In genomic region chr11:65607614-65608426, GRCh38 we compare ENCODE assay signal across 6 cellular contexts. TPM values are rescaled to one million over a fixed set of nuclear protein-coding genes. Genes with fewer than 3 reads are reported as not detected.
DNase-seq lines count a peak whose midpoint lies in the region; ATAC-seq and TF ChIP-seq lines count a peak whose summit lies in the region.

No MANE protein-coding gene starts in this region.

- TF ChIP-seq CTCF in GM20000 (IDR thresholded peaks at IDR 0.05; ENCODE audit: extremely low read depth, missing control alignments) (no peak), brain microvascular endothelial cell (IDR thresholded peaks at IDR 0.05; ENCODE audit: low read depth, low read length, missing control alignments) (no peak), neural progenitor cell (IDR thresholded peaks at IDR 0.05) (no peak)

- H3K27ac Mint-ChIP-seq in neural progenitor cell: no peak overlapping the region

- peak overlapping the region; percentile 57 for H3K4me2 ChIP-seq in neural progenitor cell

- H3K9ac ChIP-seq in neural progenitor cell: no peak overlapping the region

- H3K27me3 Mint-ChIP-seq in neural progenitor cell (ENCODE audit: insufficient read depth, low read depth): peaks cover 9% of the 10 kb centered on the region

- H3F3A ChIP-seq in neural progenitor cell (ENCODE audit: low read depth): peaks cover 26% of the 10 kb centered on the region

- H3K4me1 Mint-ChIP-seq in neural progenitor cell: peaks cover 38% of the 10 kb centered on the region

- H3K36me3 ChIP-seq in brain microvascular endothelial cell (replicated peaks) (peaks cover 37% of the 10 kb centered on the region), neural progenitor cell (peaks cover 2% of the 10 kb centered on the region)

- peaks cover 11% of the 10 kb centered on the region for H3K79me2 ChIP-seq in neural progenitor cell (ENCODE audit: low read depth)

- no peak overlapping the region for H2AFZ ChIP-seq in neural progenitor cell (replicated peaks)

- H3K4me3 ChIP-seq in brain microvascular endothelial cell (ENCODE audit: low read depth, low read length) (peak overlapping the region; percentile 35), neural progenitor cell (peak overlapping the region; percentile 31)

- in situ Hi-C loops in brain microvascular endothelial cell (cut with HindIII; ENCODE audit: low pct_ligation_motif_present, low sequenced_read_pairs): no loop called here

- peaks cover 56% of the 10 kb centered on the region for H4K20me1 ChIP-seq in neural progenitor cell (ENCODE audit: low read depth)

- no peaks in the 10 kb centered on the region for H3K9me3 Mint-ChIP-seq in neural progenitor cell

- no peak for ATAC-seq in HG03521 (IDR thresholded peaks at IDR 0.05; ENCODE audit: unreplicated experiment)

- peak overlapping the region; percentile 80 for H3K4me3 Mint-ChIP-seq in neural progenitor cell

- no peaks in the 10 kb centered on the region for H3K27me3 ChIP-seq in brain microvascular endothelial cell (replicated peaks)
- peaks cover 7% of the 10 kb centered on the region for H3K27me3 ChIP-seq in neural progenitor cell

- peaks cover 20% of the 10 kb centered on the region for H3K36me3 Mint-ChIP-seq in neural progenitor cell

- H3K27ac ChIP-seq in brain microvascular endothelial cell: no peak overlapping the region
- H3K27ac ChIP-seq in neural progenitor cell: no peak overlapping the region

- H3K9me3 ChIP-seq in neural progenitor cell (ENCODE audit: low read depth): no peaks in the 10 kb centered on the region

- peak; percentile 26 for DNase-seq in GM20000 (ENCODE audit: low spot score)
- DNase-seq in brain microvascular endothelial cell: no peak
- DNase-seq in neural progenitor cell (ENCODE audit: low spot score): no peak
- DNase-seq in superior temporal gyrus (ENCODE audit: extremely low spot score): no peak
- DNase-seq in NCI-H526 treated with DMSO at 0.1 percent for 48 hours (lab: John Stamatoyannopoulos, UW): no peak

- H3K4me1 ChIP-seq in neural progenitor cell: peaks cover 17% of the 10 kb centered on the region

RNA-seq across cellular contexts. Expression of gene MAP3K11, which starts 6.2 kb away (rescaled TPM):
- 9.9 and 42.0 TPM in 2 replicates for total RNA-seq in neural progenitor cell (ENCODE audit: low replicate concordance)

RNA-seq across cellular contexts. Expression of gene PCNX3, which starts 7.8 kb away (rescaled TPM):
- total RNA-seq in neural progenitor cell (ENCODE audit: low replicate concordance): 6.6 and 19.3 TPM in 2 replicates

RNA-seq across cellular contexts. Expression of gene KCNK7, which starts 12.2 kb away (rescaled TPM):
- total RNA-seq in neural progenitor cell (ENCODE audit: low replicate concordance): 0.34 TPM in 1 of 2 replicates, not detected in the other

RNA-seq across cellular contexts. Expression of gene SIPA1, which starts 30.1 kb away (rescaled TPM):
- 4.7 and 16.4 TPM in 2 replicates for total RNA-seq in neural progenitor cell (ENCODE audit: low replicate concordance)

RNA-seq across cellular contexts. Expression of gene EHBP1L1, which starts 32.0 kb away (rescaled TPM):
- total RNA-seq in neural progenitor cell (ENCODE audit: low replicate concordance): 4.7 and 5.1 TPM in 2 replicates
